ENCODE assay signal across 8 cellular contexts in the genomic region with DNA sequence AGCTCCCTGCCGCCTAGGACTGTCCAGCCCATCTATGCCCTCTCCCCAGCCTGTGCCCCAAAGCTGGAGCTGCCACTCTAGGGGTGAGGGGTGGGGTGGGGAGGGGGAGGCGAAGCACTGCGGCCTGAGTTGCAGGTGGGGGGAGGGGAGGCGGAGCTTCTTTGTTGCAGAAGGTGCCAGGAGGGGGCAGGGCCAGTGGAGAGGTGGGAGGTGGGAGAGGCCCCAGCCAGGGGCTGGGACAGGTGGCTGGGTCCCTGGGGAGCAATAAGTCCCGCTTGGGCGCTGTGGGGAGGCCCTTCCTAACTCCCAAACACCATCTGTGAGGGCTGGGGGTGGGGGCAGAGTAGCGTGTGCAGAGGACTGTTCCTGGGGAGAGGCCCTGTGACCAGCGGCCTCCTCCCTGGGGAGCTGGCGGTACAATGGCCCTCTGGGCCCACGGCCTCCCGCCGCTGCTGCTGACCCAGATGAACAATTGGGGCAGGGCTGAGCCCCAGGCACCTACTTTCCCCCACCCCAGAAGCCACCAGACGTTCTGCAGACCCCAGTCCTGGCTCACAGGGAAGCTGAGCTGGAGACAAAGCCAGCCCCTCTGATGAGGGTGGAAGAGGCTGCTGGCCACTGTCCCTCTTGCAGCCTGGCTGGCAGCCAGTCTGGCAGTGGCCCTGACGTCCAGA. TPM values are rescaled to one million over a fixed set of nuclear protein-coding genes. Genes with fewer than 3 reads are reported as not detected.
A peak's percentile ranks its signal among the peaks of the same experiment; 100 is the strongest.
DNase-seq lines count a peak whose midpoint lies in the region; ATAC-seq and TF ChIP-seq lines count a peak whose summit lies in the region.

No MANE protein-coding gene starts in this region.

- no peak overlapping the region for H3K27ac ChIP-seq in OCI-LY1 (ENCODE audit: low read depth, low read length, poor library complexity, severe bottlenecking)
- no peak overlapping the region for H3K27ac ChIP-seq in subcutaneous abdominal adipose tissue (ENCODE audit: low read depth, low read length)

- peak overlapping the region; percentile 45 for H3K4me3 ChIP-seq in OCI-LY1 (ENCODE audit: low read depth, low read length, poor library complexity, severe bottlenecking)
- peak overlapping the region in 4 of 5 donors; percentile 39 to 68 (median 57) for H3K4me3 ChIP-seq in subcutaneous abdominal adipose tissue (ENCODE audit: low read depth in 1 of 5, low read length in 5 of 5)

- H3F3A ChIP-seq in OCI-LY1 (ENCODE audit: insufficient read depth, low read length) = no peaks in the 10 kb centered on the region

- H3K36me3 ChIP-seq in OCI-LY1 (ENCODE audit: insufficient read depth, low read length) (peaks cover under 1% of the 10 kb centered on the region; the same call in 1 of the 2 replicates), subcutaneous abdominal adipose tissue (ENCODE audit: control insufficient read depth in 5 of 5, insufficient read depth in 5 of 5, low read length in 5 of 5) (no peaks in the 10 kb centered on the region)

- H3K4me1 ChIP-seq in OCI-LY1 (ENCODE audit: insufficient read depth, low read length, severe bottlenecking) (peaks cover 47% of the 10 kb centered on the region), subcutaneous abdominal adipose tissue (ENCODE audit: control insufficient read depth in 5 of 5, insufficient read depth in 5 of 5, low read length in 5 of 5) (peaks cover 0 to 58% (median 43%) of the 10 kb centered on the region in 5 donors)

- DNase-seq in D341Med (ENCODE audit: low spot score) (peak; percentile 89), glutamatergic neuron (peak; percentile 73), RKO (ENCODE audit: low spot score) (no peak), T-cell (no peak)

- H3K36me3 Mint-ChIP-seq in glutamatergic neuron (ENCODE audit: unreplicated experiment) (no peaks in the 10 kb centered on the region), T-cell (no peaks in the 10 kb centered on the region)

- H3K4me3 Mint-ChIP-seq in glutamatergic neuron (ENCODE audit: unreplicated experiment) = peak overlapping the region; percentile 61
- H3K4me3 Mint-ChIP-seq in T-cell = peak overlapping the region in 1 of 3 donors; percentile 55

- no peaks in the 10 kb centered on the region for H3K79me2 ChIP-seq in OCI-LY1 (ENCODE audit: insufficient read depth, low read length)

- H3K4me1 Mint-ChIP-seq in glutamatergic neuron (ENCODE audit: low read depth, unreplicated experiment) (peaks cover 11% of the 10 kb centered on the region), T-cell (peaks cover 10 to 22% (median 11%) of the 10 kb centered on the region in 3 donors)

- ATAC-seq in HG03196 (IDR thresholded peaks at IDR 0.05; ENCODE audit: unreplicated experiment) (peak; percentile 35), GM21528 (IDR thresholded peaks at IDR 0.05; ENCODE audit: low FRiP score, unreplicated experiment) (no peak), T-cell (replicated peaks in 1 of 4) (no peak)

- TF ChIP-seq CTCF in OCI-LY1 (IDR thresholded peaks at IDR 0.05; ENCODE audit: low read length) = no peak
- TF ChIP-seq CTCF in glutamatergic neuron (IDR thresholded peaks at IDR 0.05; ENCODE audit: partially characterized antibody, unreplicated experiment) = no peak

- H3K9ac ChIP-seq in OCI-LY1 (ENCODE audit: low read length) (no peak overlapping the region; the same call in 1 of the 2 replicates), subcutaneous abdominal adipose tissue (ENCODE audit: low read length in 5 of 5) (peak overlapping the region in 2 of 5 donors; percentile 41 to 43)

- no peak overlapping the region for H2AFZ ChIP-seq in OCI-LY1 (ENCODE audit: low read length)

- no peaks in the 10 kb centered on the region for H3K9me2 ChIP-seq in OCI-LY1 (ENCODE audit: low read depth, low read length)

- peak overlapping the region; percentile 90 for H3K27ac Mint-ChIP-seq in glutamatergic neuron (ENCODE audit: unreplicated experiment)
- H3K27ac Mint-ChIP-seq in T-cell = no peak overlapping the region

- H3K9me3 ChIP-seq in OCI-LY1 (ENCODE audit: low read length) (no peaks in the 10 kb centered on the region), subcutaneous abdominal adipose tissue (ENCODE audit: control insufficient read depth in 5 of 5, low read length in 5 of 5) (no peaks in the 10 kb centered on the region)

- H4K20me1 ChIP-seq in OCI-LY1 (ENCODE audit: insufficient read depth, low read length) = no peaks in the 10 kb centered on the region

- peaks cover 2% of the 10 kb centered on the region for H3K9me3 Mint-ChIP-seq in glutamatergic neuron (ENCODE audit: unreplicated experiment)
- H3K9me3 Mint-ChIP-seq in T-cell = no peaks in the 10 kb centered on the region

- CTCF ChIA-PET in T-cell (lab: Charles Lee) = interaction anchor here (0.5 to 0.7 kb wide), 3 partner anchors 9 to 42 kb away, joined by 3 to 7 read pairs (median 5); a partner anchor contains a TSS

- H3K27me3 Mint-ChIP-seq in glutamatergic neuron (ENCODE audit: unreplicated experiment) (peaks cover 9% of the 10 kb centered on the region), T-cell (peaks cover 14 to 36% of the 10 kb centered on the region in 2 donors)

- H3K27me3 ChIP-seq in OCI-LY1 (ENCODE audit: insufficient read depth, low read length) (peaks cover 17% of the 10 kb centered on the region), subcutaneous abdominal adipose tissue (ENCODE audit: control insufficient read depth in 5 of 5, insufficient read depth in 4 of 5, low read length in 5 of 5) (peaks cover 0 to 35% (median 18%) of the 10 kb centered on the region in 5 donors)

- peak overlapping the region; percentile 66 for H3K4me2 ChIP-seq in OCI-LY1 (ENCODE audit: low read length)

- POLR2A ChIA-PET in T-cell (lab: Charles Lee) = no interaction called here

RNA-seq across cellular contexts. Expression of a gene that starts 2.2 kb away (rescaled TPM):
- 5.4 TPM for total RNA-seq in glutamatergic neuron (ENCODE audit: unreplicated experiment)
- total RNA-seq in T-cell = not detected

RNA-seq across cellular contexts. Expression of a gene that starts 6.1 kb away (rescaled TPM):
- 58.4 TPM for total RNA-seq in glutamatergic neuron (ENCODE audit: unreplicated experiment)
- total RNA-seq in T-cell = 10 to 100 TPM in 3 of 5 donors, 1 to 10 TPM in 2; 8.3 to 22.2 (median 10.7) TPM

RNA-seq across cellular contexts. Expression of a gene that starts 9.0 kb away (rescaled TPM):
- total RNA-seq in glutamatergic neuron (ENCODE audit: unreplicated experiment) (21.1 TPM), T-cell (1 to 10 TPM in 2 of 5 donors, under 1 TPM in 3; 0.85 to 1.8 (median 0.93) TPM)

RNA-seq across cellular contexts. Expression of a gene that starts 39.6 kb away (rescaled TPM):
- total RNA-seq in glutamatergic neuron (ENCODE audit: unreplicated experiment) (26.4 TPM), T-cell (1 to 10 TPM; 3.5 to 5.1 (median 4.0) TPM)

RNA-seq across cellular contexts. Expression of a gene that starts 44.9 kb away (rescaled TPM):
- 274 TPM for total RNA-seq in glutamatergic neuron (ENCODE audit: unreplicated experiment)
- 100 to 1,000 TPM; 122 to 161 (median 128) TPM for total RNA-seq in T-cell

Comparison
In these comparisons a context has a peak if more than half of its experiments do, and no peak if none do; other contexts are left out.
1. DNase-seq: peak in D341Med (single experiment) and glutamatergic neuron (single experiment); none in RKO (single experiment) and T-cell (0 of 34).